Comparison of ENCODE assay signal across 8 cellular contexts in the genomic region with DNA sequence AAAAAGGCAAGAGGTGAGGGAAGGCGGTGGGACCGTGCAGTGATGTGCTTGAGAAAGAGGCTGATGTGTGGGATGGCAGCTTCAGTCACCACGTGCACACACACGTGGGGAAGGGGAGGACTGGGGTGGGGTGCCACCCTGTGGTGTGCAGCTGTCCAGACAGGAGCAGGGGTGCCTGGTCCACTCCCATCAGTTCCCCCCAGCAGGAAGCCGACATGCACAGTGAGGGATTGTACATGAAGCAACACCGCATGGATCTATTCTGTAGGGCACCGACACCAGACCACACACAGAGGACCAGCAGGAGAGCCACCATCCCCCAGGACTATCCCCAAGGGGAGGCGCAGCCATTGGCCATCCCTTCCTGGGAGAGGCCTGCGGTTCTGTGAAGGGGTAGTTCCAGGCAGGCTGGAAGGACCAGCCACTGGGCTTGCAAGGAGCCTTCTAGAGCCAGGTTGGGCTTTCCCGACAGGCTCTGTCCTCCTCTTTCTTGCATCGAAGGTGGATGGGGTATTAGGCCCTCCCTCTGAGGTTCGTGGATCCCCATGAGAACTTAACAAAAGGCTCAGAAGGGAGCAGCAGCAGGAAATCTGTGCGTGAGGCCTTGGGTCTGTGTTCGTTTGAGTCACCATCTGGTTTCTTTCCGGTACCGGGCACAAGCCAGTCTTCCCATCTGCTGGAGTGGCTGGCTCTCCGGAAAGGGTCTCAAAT. TPM values are rescaled to one million over a fixed set of nuclear protein-coding genes. Genes with fewer than 3 reads are reported as not detected.
DNase-seq lines count a peak whose midpoint lies in the region; ATAC-seq, FAIRE-seq and TF ChIP-seq lines count a peak whose summit lies in the region.

No MANE protein-coding gene starts in this region.

- no peak for ATAC-seq in HCT116
- peak; percentile 16; the same call in 2 of the 3 replicates for ATAC-seq in GM12878
- ATAC-seq in HG02970 (IDR thresholded peaks at IDR 0.05; ENCODE audit: low FRiP score, unreplicated experiment): no peak

- no peak overlapping the region for H3K4me3 ChIP-seq in HCT116 (replicated peaks in 1 of 2; ENCODE audit: low read depth in 1 of 2, low read length in 2 of 2)
- no peak overlapping the region for H3K4me3 ChIP-seq in GM12878
- H3K4me3 ChIP-seq in muscle layer of colon (ENCODE audit: low read depth in 1 of 2, low read length in 2 of 2): peak overlapping the region in 1 of 2 donors; percentile 41

- no peak for TF ChIP-seq CTCF in HCT116 (IDR thresholded peaks at IDR 0.05 in 2 of 3, conservative IDR thresholded peaks at IDR 0.05 in 1 of 3; ENCODE audit: borderline replicate concordance in 1 of 3, insufficient read depth in 1 of 3, low read depth in 2 of 3, low read length in 2 of 3)
- TF ChIP-seq CTCF in GM12878 (IDR thresholded peaks at IDR 0.05 in 2 of 3, conservative IDR thresholded peaks at IDR 0.05 in 1 of 3; ENCODE audit: control insufficient read depth in 2 of 3, extremely low read depth in 1 of 3, insufficient read depth in 1 of 3, low read depth in 3 of 3, low read length in 3 of 3): no peak; a peak in 1 of 6 replicates

- WGBS in GM12878 (ENCODE audit: insufficient coverage, insufficient replicate concordance, low lambda C conversion rate, missing lambda C conversion rate): 47% methylated on average over 17 of the region's 17 CpGs

- no peaks in the 10 kb centered on the region for H3K9me2 ChIP-seq in HCT116 (ENCODE audit: insufficient read depth)

- H3K9me3 ChIP-seq in HCT116 (ENCODE audit: control insufficient read depth in 1 of 2, insufficient read depth in 1 of 2, low read depth in 1 of 2, low read length in 2 of 2) (no peaks in the 10 kb centered on the region), GM12878 (replicated peaks; ENCODE audit: control insufficient read depth, insufficient read depth, low read length) (no peaks in the 10 kb centered on the region), muscle layer of colon (ENCODE audit: low read length) (no peaks in the 10 kb centered on the region)

- FAIRE-seq in GM12878 (lab: Jason Lieb, UNC): no peak

- no peak overlapping the region for H3K27ac ChIP-seq in HCT116 (ENCODE audit: low read depth, low read length)
- H3K27ac ChIP-seq in GM12878 (ENCODE audit: control insufficient read depth, insufficient read depth): no peak overlapping the region
- peak overlapping the region; percentile 73 for H3K27ac ChIP-seq in muscle layer of colon (ENCODE audit: low read depth, low read length)

- TF ChIP-seq EP300 in GM12878 (IDR thresholded peaks at IDR 0.05; ENCODE audit: borderline replicate concordance in 1 of 2, control insufficient read depth in 1 of 2, low read depth in 2 of 2, low read length in 2 of 2): no peak

- H3K4me1 ChIP-seq in HCT116 (ENCODE audit: control insufficient read depth in 1 of 2, insufficient read depth in 2 of 2, low read length in 2 of 2) (peaks cover 38 to 64% of the 10 kb centered on the region in 2 experiments), GM12878 (ENCODE audit: control insufficient read depth, insufficient read depth, low read length) (no peaks in the 10 kb centered on the region), muscle layer of colon (ENCODE audit: insufficient read depth, low read length) (peaks cover 41% of the 10 kb centered on the region)

- H4K20me1 ChIP-seq in HCT116 (ENCODE audit: insufficient read depth) (no peaks in the 10 kb centered on the region), GM12878 (ENCODE audit: control insufficient read depth, insufficient read depth) (no peaks in the 10 kb centered on the region; the same call in 1 of the 2 replicates)

- TF ChIP-seq POLR2A in HCT116 (IDR thresholded peaks at IDR 0.05; ENCODE audit: borderline replicate concordance, extremely low read depth, insufficient read depth, insufficient read length): no peak
- TF ChIP-seq POLR2A in GM12878 (IDR thresholded peaks at IDR 0.05; ENCODE audit: low read depth, low read length): no peak

- in situ Hi-C loops in GM12878 (cut with MboI): loop anchor here (5.0 to 10.0 kb wide), 2 partner anchors 92 to 419 kb away; no protein-coding TSS in a partner anchor

- BruUV-seq in HCT116 (replicated peaks; lab: Mats Ljungman, UMichigan): no TSS peak
- no TSS peak for BruUV-seq in GM12878 (replicated peaks; lab: Mats Ljungman, UMichigan)

- peak; percentile 63 for DNase-seq in Ammon's horn (ENCODE audit: low spot score)
- no peak for DNase-seq in HCT116 (ENCODE audit: low read depth, low spot score)
- DNase-seq in GM12878 (ENCODE audit: low read depth, low spot score): no peak
- DNase-seq in GOT3 (lab: John Stamatoyannopoulos, UW): no peak
- no peak for DNase-seq in LoVo (ENCODE audit: low spot score)
- no peak for DNase-seq in AML-193 (lab: John Stamatoyannopoulos, UW)

- H3K27me3 ChIP-seq in HCT116 (ENCODE audit: insufficient read depth, low read length) (no peaks in the 10 kb centered on the region), GM12878 (replicated peaks in 1 of 2; ENCODE audit: control insufficient read depth in 2 of 2, insufficient read depth in 2 of 2, low read length in 1 of 2) (no peaks in the 10 kb centered on the region; a peak in 1 of 4 replicates), muscle layer of colon (ENCODE audit: control insufficient read depth in 1 of 2, insufficient read depth in 2 of 2, low read length in 2 of 2) (no peaks in the 10 kb centered on the region)

- H3K4me2 ChIP-seq in HCT116 (ENCODE audit: low read length) (peak overlapping the region; percentile 69), GM12878 (ENCODE audit: control insufficient read depth, insufficient read depth) (no peak overlapping the region)

- H3K9ac ChIP-seq in HCT116 (ENCODE audit: low read length) (peak overlapping the region; percentile 30; the same call in 1 of the 2 replicates), GM12878 (ENCODE audit: control insufficient read depth, insufficient read depth, low read length) (no peak overlapping the region), muscle layer of colon (ENCODE audit: low read length) (no peak overlapping the region)

- H2AFZ ChIP-seq in HCT116 (ENCODE audit: low read depth, low read length, poor library complexity, severe bottlenecking) (no peak overlapping the region), GM12878 (ENCODE audit: control insufficient read depth, low read depth, low read length) (peak overlapping the region; percentile 74; the same call in 1 of the 2 replicates)

- RAD21 ChIA-PET in HCT116 (lab: Charles Lee; ENCODE audit: low non-redundant PET in 1 of 2, low total read pairs in 2 of 2, uncharacterized antibody in 2 of 2, unreplicated experiment in 2 of 2) (interaction anchor here (1.0 to 1.1 kb wide), 3 partner anchors 93 to 127 kb away, joined by 4 to 7 read pairs (median 5); no protein-coding TSS in a partner anchor), GM12878 (lab: Charles Lee; ENCODE audit: unreplicated experiment) (interaction anchor here (0.9 to 2.1 kb wide), 6 partner anchors 24 to 420 kb away, joined by 3 to 9 read pairs (median 4); no protein-coding TSS in a partner anchor)

- no peaks in the 10 kb centered on the region for H3K79me2 ChIP-seq in HCT116 (ENCODE audit: insufficient read depth, low read length)
- H3K79me2 ChIP-seq in GM12878 (ENCODE audit: control insufficient read depth, insufficient read depth, low read length): no peaks in the 10 kb centered on the region

- CTCF ChIA-PET in HCT116 (lab: Charles Lee): interaction anchor here (0.6 to 2.1 kb wide), 17 partner anchors 12 to 420 kb away, joined by 3 to 11 read pairs (median 4); no protein-coding TSS in a partner anchor
- CTCF ChIA-PET in GM12878 (lab: Yijun Ruan, JAX): interaction anchor here (0.6 to 7.2 kb wide), 16 partner anchors 8 to 420 kb away, joined by 3 to 69 read pairs (median 4); no protein-coding TSS in a partner anchor

- SMC1A ChIA-PET in GM12878 (lab: Charles Lee; ENCODE audit: uncharacterized antibody, unreplicated experiment): interaction anchor here (1.0 to 2.7 kb wide), 5 partner anchors 92 to 420 kb away, joined by 3 to 17 read pairs (median 4); no protein-coding TSS in a partner anchor

- POLR2A ChIA-PET in HCT116 (lab: Charles Lee): no interaction called here
- POLR2A ChIA-PET in GM12878 (lab: Charles Lee): no interaction called here

- intact Hi-C loops in HCT116 (cut with micrococcal nuclease) (loop anchor here (5.0 kb wide), 2 partner anchors 128 to 422 kb away; no protein-coding TSS in a partner anchor), GM12878 (cut with micrococcal nuclease; ENCODE audit: unreplicated experiment) (loop anchor here (5.0 to 10.0 kb wide), 2 partner anchors 222 to 419 kb away; partner anchors contain the start of gene HSPA2)

- TF ChIP-seq RAD21 in HCT116 (IDR thresholded peaks at IDR 0.05; ENCODE audit: low read depth) (peak; percentile 40; the same call in 1 of the 2 replicates), GM12878 (IDR thresholded peaks at IDR 0.05; ENCODE audit: insufficient read depth, low read depth, low read length) (no peak)

- H3K36me3 ChIP-seq in HCT116 (ENCODE audit: control insufficient read depth in 1 of 2, insufficient read depth in 2 of 2, low read length in 2 of 2): no peaks in the 10 kb centered on the region
- no peaks in the 10 kb centered on the region for H3K36me3 ChIP-seq in GM12878 (ENCODE audit: control insufficient read depth in 2 of 2, insufficient read depth in 2 of 2, low read length in 1 of 2)
- H3K36me3 ChIP-seq in muscle layer of colon (ENCODE audit: insufficient read depth, low read length): no peaks in the 10 kb centered on the region

RNA-seq across cellular contexts. Expression of gene PLEKHG3, which starts 59.7 kb away (rescaled TPM):
- total RNA-seq in HCT116 (2021; ENCODE audit: unreplicated experiment) (55.6 TPM), GM12878 (2014; rRNA removed) (0.05 TPM in 1 of 2 replicates, not detected in the other), GM12878 (2014; rRNA removed; fragmentation: Illumina TruSeq; extraction: Trizol) (not detected in 2 replicates), GM12878 (2021) (0.32 and 0.64 TPM in 2 replicates)
- 36.0 and 37.8 TPM in 2 replicates for polyA plus RNA-seq in HCT116 (2012)
- 0.44 and 0.88 TPM in 2 replicates for total RNA-seq in GM12878 (2013; cell fraction: nucleolus; rRNA removed)
- not detected for polyA plus RNA-seq in GM12878 (2011; ENCODE audit: low read depth)
- polyA plus RNA-seq in GM12878 (2011; rRNA removed) (0.37 and 0.73 TPM in 2 replicates), GM12878 (2014; fragmentation: Illumina TruSeq; extraction: Trizol) (0.03 TPM in 1 of 2 replicates, not detected in the other), GM12878 (2014; fragmentation: Nextera tagmentation; extraction: Ambion mirVana) (not detected), GM12878 (2014; rRNA removed) (0.05 and 0.06 TPM in 2 replicates), GM12878 (2016; fragmentation: Nextera tagmentation; extraction: Ambion mirVana) (under 1 TPM in 1 of 2 experiments, not detected in 1; 0.07 TPM)
- polyA plus RNA-seq in GM12878 (2011; cell fraction: cytosol; rRNA removed): 0.65 and 0.66 TPM in 2 replicates
- 2.0 and 2.6 TPM in 2 replicates for polyA plus RNA-seq in GM12878 (2011; cell fraction: nucleus; rRNA removed)
- polyA plus RNA-seq in GM12878 (2012): 0.15 TPM in 1 of 2 replicates, not detected in the other
- 1.4 and 1.6 TPM in 2 replicates for polyA minus RNA-seq in GM12878 (2011; rRNA and poly(A)+ RNA removed)
- polyA minus RNA-seq in GM12878 (2011; cell fraction: cytosol; rRNA and poly(A)+ RNA removed): 0.27 and 3.2 TPM in 2 replicates
- polyA minus RNA-seq in GM12878 (2011; cell fraction: nucleus; rRNA and poly(A)+ RNA removed): 0.85 and 1.1 TPM in 2 replicates

Comparison
In these comparisons a context has a peak if more than half of its experiments do, and no peak if none do; other contexts are left out.
1. RNA of gene PLEKHG3, which starts 59.7 kb away (total RNA-seq): 55.6 TPM in HCT116 (single experiment); 0.05 to 0.88 TPM in GM12878; every median in the first group is over 10 times any median in the second.